ENCODE assay signal across 1 cellular context in the genomic region with DNA sequence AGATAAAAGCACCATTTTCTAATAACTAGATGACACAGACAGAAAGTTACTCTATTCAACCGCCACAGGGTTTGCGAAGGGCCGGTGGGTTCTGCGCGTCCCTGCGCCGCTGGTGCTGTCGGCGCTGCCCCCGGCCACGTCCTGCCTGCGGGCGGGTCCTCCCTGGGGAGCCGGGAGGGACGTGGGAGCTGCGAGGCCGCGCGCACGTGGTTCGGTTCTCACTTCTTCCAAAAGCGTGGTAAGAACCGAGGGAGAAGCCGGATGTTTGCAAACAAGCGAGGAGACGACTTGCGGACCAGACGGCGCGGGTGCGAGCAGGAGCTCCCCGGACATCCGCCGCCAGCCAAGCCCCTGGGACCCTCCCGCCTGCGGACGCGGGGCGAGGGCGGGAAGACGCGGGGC.
TF ChIP-seq lines count a peak whose summit lies in the region.

No MANE protein-coding gene starts in this region.

TF ChIP-seq in WTC11, 78 proteins besides CTCF, POLR2A, EP300 and RAD21 (continued from another document):
- TF ChIP-seq, protein P1, sequence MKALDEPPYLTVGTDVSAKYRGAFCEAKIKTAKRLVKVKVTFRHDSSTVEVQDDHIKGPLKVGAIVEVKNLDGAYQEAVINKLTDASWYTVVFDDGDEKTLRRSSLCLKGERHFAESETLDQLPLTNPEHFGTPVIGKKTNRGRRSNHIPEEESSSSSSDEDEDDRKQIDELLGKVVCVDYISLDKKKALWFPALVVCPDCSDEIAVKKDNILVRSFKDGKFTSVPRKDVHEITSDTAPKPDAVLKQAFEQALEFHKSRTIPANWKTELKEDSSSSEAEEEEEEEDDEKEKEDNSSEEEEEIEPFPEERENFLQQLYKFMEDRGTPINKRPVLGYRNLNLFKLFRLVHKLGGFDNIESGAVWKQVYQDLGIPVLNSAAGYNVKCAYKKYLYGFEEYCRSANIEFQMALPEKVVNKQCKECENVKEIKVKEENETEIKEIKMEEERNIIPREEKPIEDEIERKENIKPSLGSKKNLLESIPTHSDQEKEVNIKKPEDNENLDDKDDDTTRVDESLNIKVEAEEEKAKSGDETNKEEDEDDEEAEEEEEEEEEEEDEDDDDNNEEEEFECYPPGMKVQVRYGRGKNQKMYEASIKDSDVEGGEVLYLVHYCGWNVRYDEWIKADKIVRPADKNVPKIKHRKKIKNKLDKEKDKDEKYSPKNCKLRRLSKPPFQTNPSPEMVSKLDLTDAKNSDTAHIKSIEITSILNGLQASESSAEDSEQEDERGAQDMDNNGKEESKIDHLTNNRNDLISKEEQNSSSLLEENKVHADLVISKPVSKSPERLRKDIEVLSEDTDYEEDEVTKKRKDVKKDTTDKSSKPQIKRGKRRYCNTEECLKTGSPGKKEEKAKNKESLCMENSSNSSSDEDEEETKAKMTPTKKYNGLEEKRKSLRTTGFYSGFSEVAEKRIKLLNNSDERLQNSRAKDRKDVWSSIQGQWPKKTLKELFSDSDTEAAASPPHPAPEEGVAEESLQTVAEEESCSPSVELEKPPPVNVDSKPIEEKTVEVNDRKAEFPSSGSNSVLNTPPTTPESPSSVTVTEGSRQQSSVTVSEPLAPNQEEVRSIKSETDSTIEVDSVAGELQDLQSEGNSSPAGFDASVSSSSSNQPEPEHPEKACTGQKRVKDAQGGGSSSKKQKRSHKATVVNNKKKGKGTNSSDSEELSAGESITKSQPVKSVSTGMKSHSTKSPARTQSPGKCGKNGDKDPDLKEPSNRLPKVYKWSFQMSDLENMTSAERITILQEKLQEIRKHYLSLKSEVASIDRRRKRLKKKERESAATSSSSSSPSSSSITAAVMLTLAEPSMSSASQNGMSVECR (CRISPR knock-in tag; IDR thresholded peaks at IDR 0.05; ENCODE audit: borderline replicate concordance), result peak; percentile 75
- TF ChIP-seq FOXK1 (CRISPR knock-in tag; IDR thresholded peaks at IDR 0.05), result peak; percentile 61; the same call in 1 of the 2 replicates
TF ChIP-seq in WTC11: peak in this region for 14.
